In the genomic region with DNA sequence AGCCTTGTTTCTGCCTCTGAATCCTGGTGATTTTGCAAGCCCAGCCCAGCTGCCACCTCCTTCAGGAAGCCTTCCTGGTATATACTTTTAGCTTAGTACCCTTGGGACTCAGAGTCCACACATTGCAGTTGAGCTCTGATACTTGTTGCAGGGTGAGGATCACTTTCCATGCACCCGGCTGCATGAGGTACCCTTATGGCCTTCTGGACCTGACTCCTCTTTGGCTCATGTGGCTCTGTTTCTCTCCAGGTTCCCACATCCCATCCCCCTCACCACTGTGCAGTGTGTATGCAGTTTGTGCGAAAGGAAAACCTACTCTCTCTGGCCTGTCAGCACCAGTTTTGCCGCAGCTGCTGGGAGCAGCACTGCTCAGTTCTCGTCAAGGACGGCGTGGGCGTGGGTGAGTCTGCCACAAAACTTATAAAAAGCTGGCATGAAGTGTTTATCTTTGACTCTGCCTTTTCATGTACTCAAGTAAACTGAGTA, we compare ENCODE assay signal across 1 cellular context.
TF ChIP-seq lines count a peak whose summit lies in the region.

No MANE protein-coding gene starts in this region.

TF ChIP-seq in HEK293, 187 proteins besides CTCF, POLR2A, EP300 and RAD21 (continued from another document):
- TF ChIP-seq, protein P1, sequence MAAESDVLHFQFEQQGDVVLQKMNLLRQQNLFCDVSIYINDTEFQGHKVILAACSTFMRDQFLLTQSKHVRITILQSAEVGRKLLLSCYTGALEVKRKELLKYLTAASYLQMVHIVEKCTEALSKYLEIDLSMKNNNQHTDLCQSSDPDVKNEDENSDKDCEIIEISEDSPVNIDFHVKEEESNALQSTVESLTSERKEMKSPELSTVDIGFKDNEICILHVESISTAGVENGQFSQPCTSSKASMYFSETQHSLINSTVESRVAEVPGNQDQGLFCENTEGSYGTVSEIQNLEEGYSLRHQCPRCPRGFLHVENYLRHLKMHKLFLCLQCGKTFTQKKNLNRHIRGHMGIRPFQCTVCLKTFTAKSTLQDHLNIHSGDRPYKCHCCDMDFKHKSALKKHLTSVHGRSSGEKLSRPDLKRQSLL (tag by site-specific recombination; IDR thresholded peaks at IDR 0.05) = no peak
- no peak for TF ChIP-seq ZNF112 (tag by site-specific recombination; IDR thresholded peaks at IDR 0.05)
